ENCODE assay signal across 1 cellular context in the genomic region with DNA sequence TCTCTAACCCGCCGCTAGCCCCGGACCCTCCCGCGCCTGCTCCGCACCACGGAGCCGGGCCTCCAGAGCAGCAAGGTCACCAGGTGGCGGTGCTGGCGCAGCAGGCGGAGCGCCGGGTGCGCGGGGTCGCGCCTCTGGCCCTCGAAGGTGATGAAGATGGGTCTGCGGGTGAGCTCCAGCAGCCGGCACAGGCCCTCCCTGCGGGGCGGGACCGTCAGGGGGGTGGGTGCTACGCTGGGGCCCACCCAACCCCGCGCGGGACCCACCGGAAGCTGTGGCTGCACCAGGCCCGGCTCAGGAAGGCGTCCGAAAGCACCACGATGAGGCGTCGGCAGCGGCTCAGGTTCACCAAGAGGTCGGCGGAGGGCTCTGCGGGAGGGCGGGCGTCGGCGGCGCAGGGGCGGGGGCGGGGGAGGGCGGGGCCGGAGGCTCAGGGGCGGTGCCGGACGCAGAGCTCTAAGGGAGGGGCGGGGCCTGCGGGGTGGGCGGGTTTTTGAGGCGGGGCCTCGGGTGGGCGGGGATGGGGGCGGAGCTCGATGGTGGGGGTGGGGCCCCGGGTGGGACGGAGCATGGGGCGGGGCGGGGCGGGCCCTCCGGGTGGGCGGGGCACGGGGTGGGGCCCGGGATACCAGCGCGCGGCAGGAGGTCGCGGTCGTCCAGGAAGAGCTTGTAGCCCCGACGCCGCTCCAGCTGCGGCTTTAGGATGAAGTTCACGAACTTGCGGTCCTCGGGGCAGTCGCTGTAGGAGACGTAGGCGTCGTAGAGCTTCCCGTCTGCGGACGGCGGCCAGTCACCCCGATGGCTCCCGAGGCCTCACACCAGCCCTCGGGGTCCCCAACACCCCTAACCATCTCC.
TF ChIP-seq lines count a peak whose summit lies in the region.

No MANE protein-coding gene starts in this region.

TF ChIP-seq in K562, 482 proteins besides CTCF, POLR2A, EP300 and RAD21 (continued from another document and continues in another):
- TF ChIP-seq ZBTB40 (IDR thresholded peaks at IDR 0.05) = peak; percentile 70; the same call in 1 of the 2 replicates
- no peak for TF ChIP-seq ZBTB40 (CRISPR knock-in tag; IDR thresholded peaks at IDR 0.05)
- no peak for TF ChIP-seq JUNB (CRISPR knock-in tag; conservative IDR thresholded peaks at IDR 0.05)
- TF ChIP-seq MAZ (CRISPR knock-in tag; conservative IDR thresholded peaks at IDR 0.05 in 1 of 2, IDR thresholded peaks at IDR 0.05 in 1 of 2) = peak; percentile 68 to 75; a peak in 3 of 4 replicates
- peak; percentile 68; the same call in 1 of the 2 replicates for TF ChIP-seq CBX1 (IDR thresholded peaks at IDR 0.05; ENCODE audit: low read depth)
- no peak for TF ChIP-seq POLR2AphosphoS5 (IDR thresholded peaks at IDR 0.05; ENCODE audit: control insufficient read depth, insufficient read depth, low read depth, low read length)
- peak; percentile 81 for TF ChIP-seq FIP1L1 (IDR thresholded peaks at IDR 0.05; ENCODE audit: low read depth, low read length, poor library complexity, severe bottlenecking)
- TF ChIP-seq GABPA (tag; conservative IDR thresholded peaks at IDR 0.05; ENCODE audit: low read depth) = peak; percentile 81
- peak; percentile 17 for TF ChIP-seq KDM2B (CRISPR knock-in tag; IDR thresholded peaks at IDR 0.05)
- TF ChIP-seq CXXC5 (CRISPR knock-in tag; IDR thresholded peaks at IDR 0.05) = peak; percentile 92
- TF ChIP-seq ELK3 (CRISPR knock-in tag; IDR thresholded peaks at IDR 0.05) = no peak
- TF ChIP-seq SIN3A (IDR thresholded peaks at IDR 0.05; ENCODE audit: borderline replicate concordance in 2 of 2, control insufficient read depth in 1 of 2, low read depth in 2 of 2, low read length in 2 of 2) = peak in 1 of 2 experiments; percentile 56; a peak in 1 of 4 replicates
- TF ChIP-seq CBFA2T3 (IDR thresholded peaks at IDR 0.05) = peak; percentile 26; the same call in 1 of the 2 replicates
- TF ChIP-seq ZNF311 (CRISPR knock-in tag; IDR thresholded peaks at IDR 0.05) = 0 out of 2 replicates have a peak, but pooled peaks have one; percentile 31
- peak; percentile 55; the same call in 1 of the 2 replicates for TF ChIP-seq NCOR1 (IDR thresholded peaks at IDR 0.05)
- TF ChIP-seq MLLT1 (IDR thresholded peaks at IDR 0.05) = peak in 1 of 2 experiments; percentile 24; a peak in 1 of 4 replicates
- TF ChIP-seq CREM (IDR thresholded peaks at IDR 0.05; ENCODE audit: low read depth) = peak; percentile 71
- no peak; the same call in 1 of the 2 replicates for TF ChIP-seq LCOR (CRISPR knock-in tag; IDR thresholded peaks at IDR 0.05)
- TF ChIP-seq ETS1 (conservative IDR thresholded peaks at IDR 0.05; ENCODE audit: control insufficient read depth, low read depth, low read length) = peak; percentile 11; the same call in 1 of the 2 replicates
- 0 out of 2 replicates have a peak, but pooled peaks have one; percentile 21 for TF ChIP-seq MBD2 (IDR thresholded peaks at IDR 0.05; ENCODE audit: borderline replicate concordance, low read depth)
- peak; percentile 44; the same call in 1 of the 2 replicates for TF ChIP-seq KAT7 (CRISPR knock-in tag; IDR thresholded peaks at IDR 0.05; ENCODE audit: borderline replicate concordance)
- TF ChIP-seq FOXM1 (IDR thresholded peaks at IDR 0.05; ENCODE audit: low read depth) = no peak
- TF ChIP-seq FOXM1 (CRISPR knock-in tag; IDR thresholded peaks at IDR 0.05; ENCODE audit: low read depth) = 0 out of 2 replicates have a peak, but pooled peaks have one; percentile 28
- TF ChIP-seq RB1 (IDR thresholded peaks at IDR 0.05; ENCODE audit: low read depth) = peak; percentile 67; the same call in 1 of the 2 replicates
- TF ChIP-seq CBX3 (IDR thresholded peaks at IDR 0.05; ENCODE audit: borderline replicate concordance in 1 of 2, low read length in 2 of 2) = peak in 1 of 2 experiments; percentile 81; a peak in 1 of 3 replicates
- TF ChIP-seq MYC (IDR thresholded peaks at IDR 0.05; ENCODE audit: low read depth, low read length) = no peak
- TF ChIP-seq MYC (CRISPR knock-in tag; IDR thresholded peaks at IDR 0.05; ENCODE audit: borderline replicate concordance, low read depth) = no peak
- peak; percentile 37; the same call in 1 of the 2 replicates for TF ChIP-seq ZBTB43 (CRISPR knock-in tag; IDR thresholded peaks at IDR 0.05)
- no peak for TF ChIP-seq ZNF134 (CRISPR knock-in tag; conservative IDR thresholded peaks at IDR 0.05)
- peak; percentile 63; the same call in 1 of the 2 replicates for TF ChIP-seq ELF2 (CRISPR knock-in tag; IDR thresholded peaks at IDR 0.05)
- peak; percentile 89 for TF ChIP-seq NCOA6 (IDR thresholded peaks at IDR 0.05)
- TF ChIP-seq PHF20 (IDR thresholded peaks at IDR 0.05; ENCODE audit: partially characterized antibody) = peak; percentile 79
- peak; percentile 69 for TF ChIP-seq NFIC (IDR thresholded peaks at IDR 0.05)
- no peak for TF ChIP-seq CUX1 (CRISPR knock-in tag; IDR thresholded peaks at IDR 0.05)
- TF ChIP-seq SMARCE1 (IDR thresholded peaks at IDR 0.05) = no peak
- no peak for TF ChIP-seq ZFP30 (CRISPR knock-in tag; IDR thresholded peaks at IDR 0.05; ENCODE audit: borderline replicate concordance)
- no peak for TF ChIP-seq CC2D1A (IDR thresholded peaks at IDR 0.05)
- TF ChIP-seq ATF7 (IDR thresholded peaks at IDR 0.05) = peak; percentile 36; the same call in 1 of the 2 replicates
- no peak for TF ChIP-seq ZNF212 (CRISPR knock-in tag; IDR thresholded peaks at IDR 0.05)
